Comparison of ENCODE assay signal across 22 cellular contexts in genomic region chr3:11546657-11547302, GRCh38.
DNase-seq lines count a peak whose midpoint lies in the region; ATAC-seq and TF ChIP-seq lines count a peak whose summit lies in the region.
"Had no signal": no experiment of that assay in that cellular context is flagged by ENCODE, and none has a peak within 500 bp of the region (broad histone marks: within the 10 kb centered on the region; RNA-seq: fewer than 3 reads in every experiment).

No MANE protein-coding gene starts in this region.

- TF ChIP-seq POLR2A in spleen (IDR thresholded peaks at IDR 0.05), result no peak

- POLR2A ChIA-PET in RWPE1 (lab: Yijun Ruan, JAX; ENCODE audit: low non-redundant PET), result no interaction called here
- POLR2A ChIA-PET in naive thymus-derived CD4-positive, alpha-beta T cell (lab: Charles Lee), result no interaction called here

- peaks cover 0 to 15% of the 10 kb centered on the region in 2 donors for H3K9me3 Mint-ChIP-seq in activated naive CD4-positive, alpha-beta T cell treated with anti-CD3 and anti-CD28 coated beads, Interleukin-2, amount 50 U/mL, for 72 hours
- H3K9me3 Mint-ChIP-seq in naive thymus-derived CD4-positive, alpha-beta T cell, result peaks cover 0 to 23% (median 0%) of the 10 kb centered on the region in 11 donors
- H3K9me3 Mint-ChIP-seq: H9, memory B cell had no signal

- no peak overlapping the region for H3K4me3 ChIP-seq in naive thymus-derived CD4-positive, alpha-beta T cell (ENCODE audit: low read length)
- no peak overlapping the region for H3K4me3 ChIP-seq in spleen
- H3K4me3 ChIP-seq: adrenal gland, pancreas had no signal

- H3K27me3 ChIP-seq in naive thymus-derived CD4-positive, alpha-beta T cell (ENCODE audit: control insufficient read depth in 2 of 2, insufficient read depth in 2 of 2, low read length in 2 of 2), result no peaks in the 10 kb centered on the region
- H3K27me3 ChIP-seq in spleen (replicated peaks in 1 of 7), result no peaks in the 10 kb centered on the region
- H3K27me3 ChIP-seq: adrenal gland, brain microvascular endothelial cell, foreskin keratinocyte, pancreas had no signal

- peaks cover 0 to 23% of the 10 kb centered on the region in 2 donors for H3K36me3 Mint-ChIP-seq in activated naive CD4-positive, alpha-beta T cell treated with anti-CD3 and anti-CD28 coated beads, Interleukin-2, amount 50 U/mL, for 72 hours
- H3K36me3 Mint-ChIP-seq in naive thymus-derived CD4-positive, alpha-beta T cell, result peaks cover 0 to 23% (median 10%) of the 10 kb centered on the region in 5 donors

- peak overlapping the region; percentile 48 to 70 for H3K27ac Mint-ChIP-seq in activated naive CD4-positive, alpha-beta T cell treated with anti-CD3 and anti-CD28 coated beads, Interleukin-2, amount 50 U/mL, for 72 hours
- peak overlapping the region in 5 of 9 donors; percentile 13 to 81 (median 61) for H3K27ac Mint-ChIP-seq in naive thymus-derived CD4-positive, alpha-beta T cell
- H3K27ac Mint-ChIP-seq: H9, memory B cell had no signal

- H3K4me1 ChIP-seq in naive thymus-derived CD4-positive, alpha-beta T cell (ENCODE audit: control insufficient read depth in 2 of 2, insufficient read depth in 2 of 2, low read length in 2 of 2), result no peaks in the 10 kb centered on the region
- peaks cover 0 to 65% (median 23%) of the 10 kb centered on the region in 6 donors for H3K4me1 ChIP-seq in spleen

- H3K36me3 ChIP-seq in naive thymus-derived CD4-positive, alpha-beta T cell (ENCODE audit: control insufficient read depth in 2 of 3, insufficient read depth in 3 of 3, low read length in 3 of 3), result no peaks in the 10 kb centered on the region
- no peaks in the 10 kb centered on the region for H3K36me3 ChIP-seq in spleen
- H3K36me3 ChIP-seq: adrenal gland, brain microvascular endothelial cell, pancreas had no signal

- 82 to 90% (median 87%) methylated on average over 9 of the region's 9 CpGs for WGBS in spleen, 5 donors

- H3K27ac ChIP-seq in RWPE1 (peak overlapping the region; percentile 40), spleen (peak overlapping the region in 1 of 8 donors; percentile 38)
- no peak overlapping the region for H3K27ac ChIP-seq in naive thymus-derived CD4-positive, alpha-beta T cell (ENCODE audit: low read depth, low read length)
- H3K27ac ChIP-seq: adrenal gland, brain microvascular endothelial cell, foreskin keratinocyte, pancreas had no signal

- no peak overlapping the region for H3K4me3 Mint-ChIP-seq in naive thymus-derived CD4-positive, alpha-beta T cell
- H3K4me3 Mint-ChIP-seq: H9, memory B cell had no signal

- CTCF ChIA-PET in RWPE1 (lab: Yijun Ruan, JAX), result interaction anchor here (0.6 kb wide), 1 partner anchor 10 kb away, joined by 6 read pairs; no protein-coding TSS in a partner anchor
- CTCF ChIA-PET in naive thymus-derived CD4-positive, alpha-beta T cell (lab: Charles Lee), result interaction anchor here (0.6 kb wide), 1 partner anchor 128 kb away, joined by 3 read pairs; no protein-coding TSS in a partner anchor

- intact Hi-C loops in naive thymus-derived CD4-positive, alpha-beta T cell (cut with micrococcal nuclease), result no loop called here
- intact Hi-C loops in spleen (cut with DNase I; ENCODE audit: low total_unique reads), result no loop called here

- TF ChIP-seq CTCF in RWPE1 (conservative IDR thresholded peaks at IDR 0.05; ENCODE audit: low read depth) (no peak), spleen (IDR thresholded peaks at IDR 0.05 in 8 of 11, conservative IDR thresholded peaks at IDR 0.05 in 3 of 11) (no peak)

- no peak for ATAC-seq in activated naive CD4-positive, alpha-beta T cell treated with anti-CD3 and anti-CD28 coated beads, Interleukin-2, amount 50 U/mL, for 72 hours
- no peak for ATAC-seq in naive thymus-derived CD4-positive, alpha-beta T cell
- no peak for ATAC-seq in HG03095 (IDR thresholded peaks at IDR 0.05; ENCODE audit: unreplicated experiment)
- ATAC-seq in HG02938 (IDR thresholded peaks at IDR 0.05; ENCODE audit: unreplicated experiment), result no peak
- ATAC-seq: esophagus mucosa, foreskin keratinocyte, left cardiac atrium, pancreas had no signal

- H3K9me3 ChIP-seq in naive thymus-derived CD4-positive, alpha-beta T cell (ENCODE audit: control insufficient read depth in 2 of 3, low read length in 3 of 3), result no peaks in the 10 kb centered on the region
- no peaks in the 10 kb centered on the region for H3K9me3 ChIP-seq in spleen
- H3K9me3 ChIP-seq: pancreas, SK-N-SH had no signal

- H3K27me3 Mint-ChIP-seq in naive thymus-derived CD4-positive, alpha-beta T cell, result no peaks in the 10 kb centered on the region
- H3K27me3 Mint-ChIP-seq: memory B cell had no signal

- no peak for DNase-seq in activated naive CD4-positive, alpha-beta T cell treated with anti-CD3 and anti-CD28 coated beads, Interleukin-2, amount 50 U/mL, for 72 hours (ENCODE audit: low spot score in 2 of 2)
- no peak for DNase-seq in activated naive CD4-positive, alpha-beta T cell (lab: John Stamatoyannopoulos, UW)
- DNase-seq in RWPE1 (ENCODE audit: low spot score), result no peak
- DNase-seq in naive thymus-derived CD4-positive, alpha-beta T cell, result no peak
- peak; percentile 70 for DNase-seq in spleen
- no peak for DNase-seq in NCI-H2171 treated with DMSO at 0.1 percent for 48 hours (lab: John Stamatoyannopoulos, UW)
- DNase-seq: activated CD4-positive, alpha-beta T cell treated with anti-CD3 and anti-CD28 coated beads, Interleukin-2, amount 50 U/mL, for 4 hours; activated gamma-delta T cell; brain microvascular endothelial cell; DMS79 treated with DMSO at 0.1 percent for 48 hours; effector memory CD4-positive, alpha-beta T cell; foreskin keratinocyte; H9; left cardiac atrium; NCI-H1694; SK-N-SH had no signal

- H3K4me1 Mint-ChIP-seq in naive thymus-derived CD4-positive, alpha-beta T cell, result peaks cover 0 to 12% (median 9%) of the 10 kb centered on the region in 7 donors
